ENCODE assay signal across 19 cellular contexts in the genomic region with DNA sequence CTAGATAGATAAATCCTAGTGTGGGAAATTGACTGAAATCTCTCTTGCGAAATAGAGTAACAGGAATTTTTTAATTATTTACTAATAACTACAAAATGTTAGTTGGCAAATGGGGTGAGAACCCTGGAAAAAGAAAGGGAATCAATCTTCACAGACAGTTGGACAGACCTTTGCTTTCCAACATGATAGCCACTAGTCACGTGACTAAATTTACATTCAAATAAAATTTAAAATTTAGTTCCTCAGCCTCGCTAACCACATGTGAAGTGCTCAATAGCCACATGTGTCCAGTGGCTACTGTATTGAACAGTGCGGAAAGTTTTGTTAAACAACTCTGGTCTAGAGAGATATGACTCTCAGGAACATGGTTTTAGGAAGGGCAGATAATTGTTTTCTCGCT.
DNase-seq lines count a peak whose midpoint lies in the region; ATAC-seq, FAIRE-seq and TF ChIP-seq lines count a peak whose summit lies in the region.
"Had no signal": no experiment of that assay in that cellular context is flagged by ENCODE, and none has a peak within 500 bp of the region (broad histone marks: within the 10 kb centered on the region; RNA-seq: fewer than 3 reads in every experiment).

No MANE protein-coding gene starts in this region.

- POLR2A ChIA-PET in PC-3 (lab: Charles Lee; ENCODE audit: unreplicated experiment) = no interaction called here

- H3K27ac ChIP-seq in left ventricle myocardium inferior (replicated peaks) = peak overlapping the region; percentile 69
- no peak overlapping the region for H3K27ac ChIP-seq in PC-3 (ENCODE audit: low read length)
- no peak overlapping the region for H3K27ac ChIP-seq in kidney (ENCODE audit: low read depth in 2 of 2, low read length in 2 of 2)
- H3K27ac ChIP-seq: C4-2B, GM23248, HL-60, KMS-11 had no signal

- H3K79me2 ChIP-seq in PC-3 (ENCODE audit: low read length) = no peaks in the 10 kb centered on the region

- H3K9me3 ChIP-seq in left ventricle myocardium inferior (replicated peaks) (no peaks in the 10 kb centered on the region), PC-3 (ENCODE audit: low read length) (no peaks in the 10 kb centered on the region), kidney (ENCODE audit: control insufficient read depth in 1 of 2, low read length in 2 of 2) (peaks cover 0 to 3% of the 10 kb centered on the region in 2 donors), MG63 (no peaks in the 10 kb centered on the region)
- H3K9me3 ChIP-seq: BE2C, HAP-1 had no signal

- H3F3A ChIP-seq in PC-3 (ENCODE audit: low read length, unreplicated experiment) = no peaks in the 10 kb centered on the region

- no peaks in the 10 kb centered on the region for H3K4me1 ChIP-seq in left ventricle myocardium inferior
- peaks cover 21% of the 10 kb centered on the region for H3K4me1 ChIP-seq in PC-3 (ENCODE audit: insufficient read depth, low read length)
- H3K4me1 ChIP-seq in kidney (ENCODE audit: control insufficient read depth in 1 of 2, insufficient read depth in 1 of 2, low read depth in 1 of 2, low read length in 2 of 2) = no peaks in the 10 kb centered on the region
- H3K4me1 ChIP-seq: BE2C, HAP-1 had no signal

- no peak overlapping the region for H3K4me2 ChIP-seq in PC-3 (ENCODE audit: low read length)
- H3K4me2 ChIP-seq: KMS-11 had no signal

- BruUV-seq in Calu3 (replicated peaks; lab: Mats Ljungman, UMichigan) = no TSS peak
- BruUV-seq in PC-3 (replicated peaks; lab: Mats Ljungman, UMichigan) = no TSS peak

- H3K4me3 ChIP-seq in left ventricle myocardium inferior (no peak overlapping the region), PC-3 (ENCODE audit: low read length) (no peak overlapping the region), kidney (ENCODE audit: low read length in 2 of 2) (no peak overlapping the region), MG63 (no peak overlapping the region)
- H3K4me3 ChIP-seq: GM23248, HAP-1 had no signal

- ATAC-seq in PC-3 (no peak), GM19452 (IDR thresholded peaks at IDR 0.05; ENCODE audit: unreplicated experiment) (no peak)

- H3K27me3 Mint-ChIP-seq in Calu3 (ENCODE audit: unreplicated experiment) = no peaks in the 10 kb centered on the region
- H3K27me3 Mint-ChIP-seq in dendritic cell treated with granulocyte-macrophage colony-stimulating factor and Interleukin-4, amounts not matched to agents 40 ng/mL and 50 ng/mL, for 4 days = no peaks in the 10 kb centered on the region

- H3K27ac Mint-ChIP-seq in Calu3 (ENCODE audit: unreplicated experiment) = peak overlapping the region; percentile 78
- peak overlapping the region; percentile 39 for H3K27ac Mint-ChIP-seq in dendritic cell treated with granulocyte-macrophage colony-stimulating factor and Interleukin-4, amounts not matched to agents 40 ng/mL and 50 ng/mL, for 4 days
- H3K27ac Mint-ChIP-seq: CD4-positive, alpha-beta memory T cell had no signal

- FAIRE-seq in kidney (lab: Jason Lieb, UNC) = no peak
- FAIRE-seq: GM12891, GM19239 had no signal

- no peaks in the 10 kb centered on the region for H4K20me1 ChIP-seq in PC-3 (ENCODE audit: low read length)

- no peaks in the 10 kb centered on the region for H3K9me2 ChIP-seq in PC-3 (replicated peaks; ENCODE audit: low read length)

- H3K9me3 Mint-ChIP-seq in Calu3 (ENCODE audit: low read depth, unreplicated experiment) = no peaks in the 10 kb centered on the region
- peaks cover 8% of the 10 kb centered on the region for H3K9me3 Mint-ChIP-seq in dendritic cell treated with granulocyte-macrophage colony-stimulating factor and Interleukin-4, amounts not matched to agents 40 ng/mL and 50 ng/mL, for 4 days
- H3K9me3 Mint-ChIP-seq: CD4-positive, alpha-beta memory T cell had no signal

- intact Hi-C loops in left ventricle myocardium inferior (cut with micrococcal nuclease) = no loop called here
- intact Hi-C loops in cardiac septum (cut with DNase I) = no loop called here
- intact Hi-C loops in Calu3 (cut with micrococcal nuclease; ENCODE audit: unreplicated experiment) = no loop called here
- intact Hi-C loops in PC-3 (cut with micrococcal nuclease) = no loop called here
- intact Hi-C loops in dendritic cell treated with granulocyte-macrophage colony-stimulating factor and Interleukin-4, amounts not matched to agents 40 ng/mL and 50 ng/mL, for 4 days (cut with micrococcal nuclease) = no loop called here
- intact Hi-C loops in kidney (cut with DNase I) = no loop called here

- H3K36me3 ChIP-seq in left ventricle myocardium inferior = no peaks in the 10 kb centered on the region
- no peaks in the 10 kb centered on the region for H3K36me3 ChIP-seq in PC-3 (ENCODE audit: low read depth, low read length)
- no peaks in the 10 kb centered on the region for H3K36me3 ChIP-seq in kidney (ENCODE audit: control insufficient read depth in 1 of 2, insufficient read depth in 2 of 2, low read length in 2 of 2)
- H3K36me3 ChIP-seq in MG63 = no peaks in the 10 kb centered on the region
- H3K36me3 ChIP-seq: BE2C, HAP-1 had no signal

- H3K27me3 ChIP-seq in left ventricle myocardium inferior (ENCODE audit: low read depth) = no peaks in the 10 kb centered on the region
- no peaks in the 10 kb centered on the region for H3K27me3 ChIP-seq in PC-3 (ENCODE audit: low read length)
- H3K27me3 ChIP-seq in MG63 = peaks cover 8% of the 10 kb centered on the region; the same call in 1 of the 2 replicates
- H3K27me3 ChIP-seq: BE2C had no signal

- H3K4me3 Mint-ChIP-seq in Calu3 (ENCODE audit: low read depth, unreplicated experiment) = no peak overlapping the region
- no peak overlapping the region for H3K4me3 Mint-ChIP-seq in dendritic cell treated with granulocyte-macrophage colony-stimulating factor and Interleukin-4, amounts not matched to agents 40 ng/mL and 50 ng/mL, for 4 days

- H3K36me3 Mint-ChIP-seq in Calu3 (ENCODE audit: insufficient read depth, unreplicated experiment) = peaks cover 8% of the 10 kb centered on the region
- no peaks in the 10 kb centered on the region for H3K36me3 Mint-ChIP-seq in dendritic cell treated with granulocyte-macrophage colony-stimulating factor and Interleukin-4, amounts not matched to agents 40 ng/mL and 50 ng/mL, for 4 days (ENCODE audit: low read depth)
- H3K36me3 Mint-ChIP-seq: CD4-positive, alpha-beta memory T cell had no signal

- TF ChIP-seq CTCF in left ventricle myocardium inferior (IDR thresholded peaks at IDR 0.05; ENCODE audit: borderline replicate concordance) (no peak), Calu3 (IDR thresholded peaks at IDR 0.05; ENCODE audit: unreplicated experiment) (no peak), PC-3 (conservative IDR thresholded peaks at IDR 0.05; ENCODE audit: low read depth, low read length) (no peak), kidney (IDR thresholded peaks at IDR 0.05; ENCODE audit: borderline replicate concordance, extremely low read depth, insufficient read depth) (no peak)

- H3K9ac ChIP-seq in PC-3 (ENCODE audit: low read length) (no peak overlapping the region), kidney (ENCODE audit: low read length in 2 of 2) (no peak overlapping the region)
- H3K9ac ChIP-seq: GM23248, KMS-11 had no signal

- CTCF ChIA-PET in Calu3 (lab: Charles Lee) = no interaction called here
- CTCF ChIA-PET in PC-3 (lab: Charles Lee) = no interaction called here

- DNase-seq in left ventricle myocardium inferior = no peak
- no peak for DNase-seq in cardiac septum (ENCODE audit: low spot score)
- no peak for DNase-seq in Calu3
- no peak for DNase-seq in PC-3
- DNase-seq in kidney = no peak
- no peak for DNase-seq in MG63
- DNase-seq: ACHN; BE2C; CD4-positive, alpha-beta memory T cell; DMS79 treated with DMSO at 0.1 percent for 48 hours had no signal

- H3K4me1 Mint-ChIP-seq in Calu3 (ENCODE audit: low read depth, unreplicated experiment) = peaks cover 62% of the 10 kb centered on the region
- H3K4me1 Mint-ChIP-seq in dendritic cell treated with granulocyte-macrophage colony-stimulating factor and Interleukin-4, amounts not matched to agents 40 ng/mL and 50 ng/mL, for 4 days (ENCODE audit: low read depth) = peaks cover 60% of the 10 kb centered on the region

- peak overlapping the region; percentile 33; the same call in 1 of the 2 replicates for H2AFZ ChIP-seq in PC-3 (ENCODE audit: low read length)
- H2AFZ ChIP-seq: GM23248 had no signal
